In genomic region chr3:182843478-182843877, GRCh38 we compare ENCODE assay signal across 2 cellular contexts.
A peak's percentile ranks its signal among the peaks of the same experiment; 100 is the strongest.
TF ChIP-seq lines count a peak whose summit lies in the region.

No MANE protein-coding gene starts in this region.

TF ChIP-seq in SK-N-SH, 30 proteins besides CTCF, POLR2A, EP300 and RAD21:
- TF ChIP-seq JUND (IDR thresholded peaks at IDR 0.05) (no peak), CHD2 (IDR thresholded peaks at IDR 0.05; ENCODE audit: low read length, partially characterized antibody) (no peak), PBX3 (IDR thresholded peaks at IDR 0.05) (peak; percentile 74), NFIC (IDR thresholded peaks at IDR 0.05; ENCODE audit: borderline replicate concordance) (no peak)

TF ChIP-seq in endothelial cell of umbilical vein, 7 proteins besides CTCF, POLR2A, EP300 and RAD21:
- peak; percentile 46 for TF ChIP-seq FOS (IDR thresholded peaks at IDR 0.05; ENCODE audit: borderline replicate concordance, insufficient read depth, low read length)
- no peak for TF ChIP-seq MYC (IDR thresholded peaks at IDR 0.05; ENCODE audit: low read depth, low read length)
